In genomic region chr9:4792054-4792571, GRCh38 we compare ENCODE assay signal across 8 cellular contexts. TPM values are rescaled to one million over a fixed set of nuclear protein-coding genes. Genes with fewer than 3 reads are reported as not detected.
DNase-seq lines count a peak whose midpoint lies in the region; ATAC-seq and TF ChIP-seq lines count a peak whose summit lies in the region.

No MANE protein-coding gene starts in this region.

- no peaks in the 10 kb centered on the region for H3K36me3 ChIP-seq in HCT116 (ENCODE audit: control insufficient read depth in 1 of 2, insufficient read depth in 2 of 2, low read length in 2 of 2)

- H2AFZ ChIP-seq in HCT116 (ENCODE audit: low read depth, low read length, poor library complexity, severe bottlenecking), result peak overlapping the region; percentile 24

- H3K27ac Mint-ChIP-seq in dendritic cell treated with granulocyte-macrophage colony-stimulating factor and Interleukin-4, amounts not matched to agents 40 ng/mL and 50 ng/mL, for 4 days, result no peak overlapping the region
- peak overlapping the region in 5 of 6 donors; percentile 64 to 93 (median 74) for H3K27ac Mint-ChIP-seq in naive B cell

- H3K9me3 Mint-ChIP-seq in dendritic cell treated with granulocyte-macrophage colony-stimulating factor and Interleukin-4, amounts not matched to agents 40 ng/mL and 50 ng/mL, for 4 days, result no peaks in the 10 kb centered on the region
- H3K9me3 Mint-ChIP-seq in naive B cell, result no peaks in the 10 kb centered on the region

- TF ChIP-seq CTCF in HCT116 (IDR thresholded peaks at IDR 0.05 in 2 of 3, conservative IDR thresholded peaks at IDR 0.05 in 1 of 3; ENCODE audit: borderline replicate concordance in 1 of 3, insufficient read depth in 1 of 3, low read depth in 2 of 3, low read length in 2 of 3), result no peak

- H3K79me2 ChIP-seq in HCT116 (ENCODE audit: insufficient read depth, low read length), result peaks cover 43% of the 10 kb centered on the region

- RAD21 ChIA-PET in HCT116 (lab: Charles Lee; ENCODE audit: low non-redundant PET in 1 of 2, low total read pairs in 2 of 2, uncharacterized antibody in 2 of 2, unreplicated experiment in 2 of 2), result interaction anchor here in 1 of 2 experiments (0.7 kb wide), 1 partner anchor 405 kb away, joined by 3 read pairs; no protein-coding TSS in a partner anchor

- H3K27ac ChIP-seq in HCT116 (ENCODE audit: low read depth, low read length), result no peak overlapping the region

- H3K9ac ChIP-seq in HCT116 (ENCODE audit: low read length), result peak overlapping the region; percentile 47

- peaks cover 6% of the 10 kb centered on the region for H3K36me3 Mint-ChIP-seq in dendritic cell treated with granulocyte-macrophage colony-stimulating factor and Interleukin-4, amounts not matched to agents 40 ng/mL and 50 ng/mL, for 4 days (ENCODE audit: low read depth)
- no peaks in the 10 kb centered on the region for H3K36me3 Mint-ChIP-seq in naive B cell

- POLR2A ChIA-PET in HCT116 (lab: Charles Lee), result interaction anchor here (0.6 kb wide), 2 partner anchors 8 to 17 kb away, joined by 3 read pairs; no protein-coding TSS in a partner anchor

- TF ChIP-seq RAD21 in HCT116 (IDR thresholded peaks at IDR 0.05; ENCODE audit: low read depth), result no peak

- H3K4me1 ChIP-seq in HCT116 (ENCODE audit: control insufficient read depth in 1 of 2, insufficient read depth in 2 of 2, low read length in 2 of 2), result peaks cover 7 to 16% of the 10 kb centered on the region in 2 experiments; a peak in 2 of 4 replicates

- H3K9me2 ChIP-seq in HCT116 (ENCODE audit: insufficient read depth), result no peaks in the 10 kb centered on the region

- H3K4me3 ChIP-seq in HCT116 (replicated peaks in 1 of 2; ENCODE audit: low read depth in 1 of 2, low read length in 2 of 2), result peak overlapping the region; percentile 38 to 91

- H3K4me3 Mint-ChIP-seq in dendritic cell treated with granulocyte-macrophage colony-stimulating factor and Interleukin-4, amounts not matched to agents 40 ng/mL and 50 ng/mL, for 4 days, result peak overlapping the region; percentile 68
- peak overlapping the region; percentile 86 to 100 (median 97) for H3K4me3 Mint-ChIP-seq in naive B cell

- no peak for TF ChIP-seq POLR2A in HCT116 (IDR thresholded peaks at IDR 0.05; ENCODE audit: borderline replicate concordance, extremely low read depth, insufficient read depth, insufficient read length)

- H3K4me2 ChIP-seq in HCT116 (ENCODE audit: low read length), result peak overlapping the region; percentile 86

- DNase-seq in HCT116 (ENCODE audit: low read depth, low spot score), result no peak
- peak; percentile 75 for DNase-seq in NCI-H69 (lab: John Stamatoyannopoulos, UW)
- DNase-seq in naive B cell, result no peak
- DNase-seq in NOMO-1 treated with dmso at 0.1 percent for 144 hours (lab: John Stamatoyannopoulos, UW; ENCODE audit: unreplicated experiment), result no peak
- DNase-seq in iPS-NIHi11 (ENCODE audit: low spot score), result no peak
- no peak for DNase-seq in effector CD8-positive, alpha-beta T cell (lab: John Stamatoyannopoulos, UW)

- peaks cover 3% of the 10 kb centered on the region; the same call in 1 of the 2 replicates for H4K20me1 ChIP-seq in HCT116 (ENCODE audit: insufficient read depth)

- no peaks in the 10 kb centered on the region for H3K27me3 ChIP-seq in HCT116 (ENCODE audit: insufficient read depth, low read length)

- peaks cover 23% of the 10 kb centered on the region for H3K27me3 Mint-ChIP-seq in dendritic cell treated with granulocyte-macrophage colony-stimulating factor and Interleukin-4, amounts not matched to agents 40 ng/mL and 50 ng/mL, for 4 days
- H3K27me3 Mint-ChIP-seq in naive B cell, result peaks cover 0 to 17% (median 8%) of the 10 kb centered on the region in 3 donors

- H3K4me1 Mint-ChIP-seq in dendritic cell treated with granulocyte-macrophage colony-stimulating factor and Interleukin-4, amounts not matched to agents 40 ng/mL and 50 ng/mL, for 4 days (ENCODE audit: low read depth), result peaks cover 33% of the 10 kb centered on the region
- H3K4me1 Mint-ChIP-seq in naive B cell, result peaks cover 23 to 39% (median 33%) of the 10 kb centered on the region in 3 donors

- no TSS peak for BruUV-seq in HCT116 (replicated peaks; lab: Mats Ljungman, UMichigan)

- H3K9me3 ChIP-seq in HCT116 (ENCODE audit: control insufficient read depth in 1 of 2, insufficient read depth in 1 of 2, low read depth in 1 of 2, low read length in 2 of 2), result no peaks in the 10 kb centered on the region

- intact Hi-C loops in HCT116 (cut with micrococcal nuclease), result no loop called here
- intact Hi-C loops in dendritic cell treated with granulocyte-macrophage colony-stimulating factor and Interleukin-4, amounts not matched to agents 40 ng/mL and 50 ng/mL, for 4 days (cut with micrococcal nuclease), result loop anchor here (2.0 to 10.0 kb wide), 3 partner anchors 29 to 193 kb away; partner anchors contain the start of genes AK3 and JAK2

- CTCF ChIA-PET in HCT116 (lab: Charles Lee), result interaction anchor here (0.7 to 1.9 kb wide), 3 partner anchors 33 to 195 kb away, joined by 3 to 8 read pairs (median 3); no protein-coding TSS in a partner anchor

- ATAC-seq in GM18499 (IDR thresholded peaks at IDR 0.05; ENCODE audit: insufficient read depth, unreplicated experiment) (peak; percentile 26), HCT116 (no peak), naive B cell (ENCODE audit: low read depth in 2 of 2) (peak; percentile 22 to 28)

TF ChIP-seq in HCT116, 20 proteins besides CTCF, POLR2A, EP300 and RAD21:
- TF ChIP-seq ZFX (IDR thresholded peaks at IDR 0.05), result no peak
- TF ChIP-seq REST (IDR thresholded peaks at IDR 0.05; ENCODE audit: low read depth), result no peak
- TF ChIP-seq EZH2phosphoT487 (IDR thresholded peaks at IDR 0.05; ENCODE audit: borderline replicate concordance), result no peak
- no peak for TF ChIP-seq TCF7L2 (IDR thresholded peaks at IDR 0.05; ENCODE audit: borderline replicate concordance, extremely low read depth, insufficient read depth, insufficient read length)
- no peak for TF ChIP-seq MAX (IDR thresholded peaks at IDR 0.05)
- TF ChIP-seq YY1 (IDR thresholded peaks at IDR 0.05; ENCODE audit: extremely low read depth, insufficient replicate concordance, low read depth, low read length), result no peak
- TF ChIP-seq JUND (IDR thresholded peaks at IDR 0.05), result no peak
- TF ChIP-seq POLR2AphosphoS5 (IDR thresholded peaks at IDR 0.05; ENCODE audit: low read depth, low read length), result no peak
- TF ChIP-seq EGR1 (IDR thresholded peaks at IDR 0.05; ENCODE audit: low read depth), result no peak
- TF ChIP-seq FOSL1 (IDR thresholded peaks at IDR 0.05; ENCODE audit: low read depth), result no peak
- TF ChIP-seq ATF3 (IDR thresholded peaks at IDR 0.05), result no peak
- no peak for TF ChIP-seq SIN3A (IDR thresholded peaks at IDR 0.05; ENCODE audit: low read depth)
- no peak for TF ChIP-seq ZBTB33 (IDR thresholded peaks at IDR 0.05; ENCODE audit: extremely low read depth, insufficient replicate concordance, low read length)

RNA-seq across cellular contexts. Expression of gene RCL1, which starts 0.6 kb away (rescaled TPM):
- total RNA-seq in HCT116 (2021; ENCODE audit: unreplicated experiment), result 29.9 TPM
- polyA plus RNA-seq in HCT116 (2012), result 13.5 and 18.4 TPM in 2 replicates
- 10 to 100 TPM; 27.1 to 34.3 (median 29.8) TPM for polyA plus RNA-seq in naive B cell (ENCODE audit: low read depth in 6 of 6)

RNA-seq across cellular contexts. Expression of gene AK3, which starts 51.1 kb away (rescaled TPM):
- 43.0 TPM for total RNA-seq in HCT116 (2021; ENCODE audit: unreplicated experiment)
- polyA plus RNA-seq in HCT116 (2012), result 22.0 and 22.3 TPM in 2 replicates
- polyA plus RNA-seq in naive B cell (ENCODE audit: low read depth in 6 of 6), result 10 to 100 TPM; 22.9 to 31.6 (median 27.2) TPM
